ENCODE assay signal across 11 cellular contexts in the genomic region with DNA sequence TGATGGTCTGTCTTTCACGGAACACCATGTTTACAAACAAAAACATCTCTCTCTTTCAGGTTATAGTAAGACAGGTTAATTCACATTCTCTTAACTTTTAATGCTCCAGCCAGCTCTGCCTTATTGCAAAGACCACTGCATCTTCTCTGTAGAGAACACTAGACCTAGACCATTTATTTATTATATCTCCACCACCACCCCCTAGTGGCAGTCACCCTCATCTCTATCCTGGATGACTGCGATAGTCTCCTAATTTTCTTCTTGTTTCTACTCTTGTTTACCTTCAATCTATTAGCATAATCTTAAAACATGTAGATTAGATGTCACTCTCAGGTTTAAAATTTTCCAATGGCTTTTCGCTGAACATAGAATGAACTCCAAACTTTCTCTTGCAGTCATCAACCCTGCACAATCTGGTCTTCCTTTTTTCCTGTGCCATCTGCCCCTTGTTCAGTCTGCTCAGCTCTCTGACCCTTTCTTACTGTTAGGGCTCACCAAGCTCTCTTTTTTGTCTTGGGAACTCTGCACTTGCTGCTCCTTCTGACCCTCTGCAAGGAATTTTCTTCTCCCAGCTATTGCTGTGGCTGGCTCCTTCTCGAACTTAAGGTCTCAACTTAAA.
DNase-seq lines count a peak whose midpoint lies in the region; ATAC-seq and TF ChIP-seq lines count a peak whose summit lies in the region.
"Had no signal": no experiment of that assay in that cellular context is flagged by ENCODE, and none has a peak within 500 bp of the region (broad histone marks: within the 10 kb centered on the region; RNA-seq: fewer than 3 reads in every experiment).

No MANE protein-coding gene starts in this region.

- no peaks in the 10 kb centered on the region for H3K9me3 Mint-ChIP-seq in endodermal cell
- H3K9me3 Mint-ChIP-seq: activated B cell treated with CpG ODN at 0.5 μM for 24 hours had no signal

- H2AK5ac ChIP-seq in neuronal stem cell (ENCODE audit: low read depth, low read length), result no peak overlapping the region

- H3K79me1 ChIP-seq in neuronal stem cell (ENCODE audit: low read depth, low read length), result no peaks in the 10 kb centered on the region

- H3K9me3 ChIP-seq in NT2/D1 (ENCODE audit: insufficient read depth, low read length), result no peaks in the 10 kb centered on the region
- no peaks in the 10 kb centered on the region for H3K9me3 ChIP-seq in endodermal cell (ENCODE audit: control insufficient read depth, low read length)
- no peaks in the 10 kb centered on the region for H3K9me3 ChIP-seq in neuronal stem cell (replicated peaks in 1 of 2; ENCODE audit: control insufficient read depth in 2 of 2, insufficient read depth in 1 of 2, low read depth in 1 of 2, low read length in 2 of 2)
- H3K9me3 ChIP-seq: BLaER1 treated with 17β-estradiol and CSF1 and Interleukin-3, amounts not matched to agents 10 nM and 100 nM had no signal

- H3K4me3 Mint-ChIP-seq in endodermal cell, result no peak overlapping the region
- H3K4me3 Mint-ChIP-seq: activated B cell treated with CpG ODN at 0.5 μM for 24 hours; naive thymus-derived CD4-positive, alpha-beta T cell had no signal

- H3K4me1 ChIP-seq in NT2/D1 (ENCODE audit: insufficient read depth, insufficient read length) (no peaks in the 10 kb centered on the region), endodermal cell (ENCODE audit: control insufficient read depth, insufficient read depth, low read length) (no peaks in the 10 kb centered on the region), neuronal stem cell (ENCODE audit: control insufficient read depth in 2 of 2, insufficient read depth in 1 of 2, low read depth in 1 of 2, low read length in 2 of 2) (no peaks in the 10 kb centered on the region)

- H2BK15ac ChIP-seq in neuronal stem cell (ENCODE audit: low read length), result no peak overlapping the region

- H3K9ac ChIP-seq in NT2/D1 (ENCODE audit: insufficient read length, low read depth) (no peak overlapping the region), endodermal cell (ENCODE audit: extremely low read depth, low read length, poor library complexity, severe bottlenecking) (no peak overlapping the region), neuronal stem cell (ENCODE audit: low read depth, low read length, poor library complexity) (no peak overlapping the region)
- H3K9ac ChIP-seq: BLaER1 treated with 17β-estradiol and CSF1 and Interleukin-3, amounts not matched to agents 10 nM and 100 nM had no signal

- H2BK12ac ChIP-seq in neuronal stem cell (ENCODE audit: low read length), result no peak overlapping the region

- WGBS in endodermal cell (ENCODE audit: insufficient coverage in 1 of 2, insufficient read length in 1 of 2), 2 experiments, result 23 to 55% methylated on average over 2 to 4 of the region's 4 CpGs
- no CpG with 5 or more reads among the region's 4 CpGs for WGBS in neuronal stem cell (ENCODE audit: extremely low coverage in 2 of 2, insufficient read length in 2 of 2, insufficient replicate concordance in 1 of 2), 2 donors

- no peak overlapping the region for H3K4me2 ChIP-seq in neuronal stem cell (ENCODE audit: insufficient read depth, low read length, poor library complexity, severe bottlenecking)
- H3K4me2 ChIP-seq: BLaER1 treated with 17β-estradiol and CSF1 and Interleukin-3, amounts not matched to agents 10 nM and 100 nM had no signal

- no peak overlapping the region for H4K91ac ChIP-seq in neuronal stem cell (ENCODE audit: low read depth, low read length, poor library complexity)

- H3K27me3 ChIP-seq in NT2/D1 (ENCODE audit: insufficient read depth, insufficient read length) (no peaks in the 10 kb centered on the region), endodermal cell (ENCODE audit: control insufficient read depth, insufficient read depth, low read length, poor library complexity, severe bottlenecking) (peaks cover 55% of the 10 kb centered on the region), neuronal stem cell (ENCODE audit: control insufficient read depth in 3 of 3, insufficient read depth in 3 of 3, low read depth in 1 of 3, low read length in 3 of 3) (no peaks in the 10 kb centered on the region)
- H3K27me3 ChIP-seq: BLaER1 treated with 17β-estradiol and CSF1 and Interleukin-3, amounts not matched to agents 10 nM and 100 nM had no signal

- no peaks in the 10 kb centered on the region for H3K36me3 Mint-ChIP-seq in endodermal cell (ENCODE audit: low read depth)
- H3K36me3 Mint-ChIP-seq: naive thymus-derived CD4-positive, alpha-beta T cell had no signal

- H3K36me3 ChIP-seq in NT2/D1 (ENCODE audit: insufficient read depth, insufficient read length, low read length) (no peaks in the 10 kb centered on the region), endodermal cell (ENCODE audit: control insufficient read depth, insufficient read depth, low read length) (no peaks in the 10 kb centered on the region), neuronal stem cell (replicated peaks in 1 of 2; ENCODE audit: control insufficient read depth in 2 of 2, insufficient read depth in 2 of 2, low read length in 2 of 2) (no peaks in the 10 kb centered on the region)
- H3K36me3 ChIP-seq: BLaER1 treated with 17β-estradiol and CSF1 and Interleukin-3, amounts not matched to agents 10 nM and 100 nM had no signal

- H3K14ac ChIP-seq in neuronal stem cell (ENCODE audit: low read length), result no peak overlapping the region

- no peak overlapping the region for H2BK5ac ChIP-seq in neuronal stem cell (ENCODE audit: low read length)

- peak; percentile 88 for TF ChIP-seq CTCF in endodermal cell (conservative IDR thresholded peaks at IDR 0.05)

- no peak overlapping the region for H2AFZ ChIP-seq in neuronal stem cell (ENCODE audit: low read length)

- H3K27me3 Mint-ChIP-seq in endodermal cell (ENCODE audit: insufficient read depth), result peaks cover 17% of the 10 kb centered on the region

- no peak overlapping the region for H3K27ac Mint-ChIP-seq in endodermal cell
- H3K27ac Mint-ChIP-seq: activated B cell treated with CpG ODN at 0.5 μM for 24 hours; naive thymus-derived CD4-positive, alpha-beta T cell had no signal

- ATAC-seq in HG02678 (IDR thresholded peaks at IDR 0.05; ENCODE audit: unreplicated experiment) (peak; percentile 51), GM18520 (IDR thresholded peaks at IDR 0.05; ENCODE audit: unreplicated experiment) (no peak)
- ATAC-seq: naive thymus-derived CD4-positive, alpha-beta T cell had no signal

- no peak overlapping the region for H3K4me3 ChIP-seq in NT2/D1 (ENCODE audit: insufficient read length, low read depth)
- H3K4me3 ChIP-seq in endodermal cell (ENCODE audit: low read length), result no peak overlapping the region
- no peak overlapping the region for H3K4me3 ChIP-seq in neuronal stem cell (ENCODE audit: low read length in 2 of 2)
- H3K4me3 ChIP-seq: BLaER1 treated with 17β-estradiol and CSF1 and Interleukin-3, amounts not matched to agents 10 nM and 100 nM had no signal

- H3K4ac ChIP-seq in neuronal stem cell (ENCODE audit: low read length), result no peak overlapping the region

- H4K8ac ChIP-seq in neuronal stem cell (ENCODE audit: low read depth, low read length), result no peak overlapping the region

- no peak overlapping the region for H3K18ac ChIP-seq in neuronal stem cell (ENCODE audit: low read length)

- no peak overlapping the region for H2BK120ac ChIP-seq in neuronal stem cell (ENCODE audit: low read depth, low read length)

- H3K4me1 Mint-ChIP-seq in endodermal cell, result peaks cover 3% of the 10 kb centered on the region
- H3K4me1 Mint-ChIP-seq: activated B cell treated with CpG ODN at 0.5 μM for 24 hours had no signal

- no peak overlapping the region for H3K23ac ChIP-seq in neuronal stem cell (ENCODE audit: low read depth, low read length, poor library complexity)

- H3K27ac ChIP-seq in endodermal cell (ENCODE audit: low read depth, low read length) (no peak overlapping the region), neuronal stem cell (replicated peaks; ENCODE audit: low read length) (no peak overlapping the region)
- H3K27ac ChIP-seq: BLaER1 treated with 17β-estradiol and CSF1 and Interleukin-3, amounts not matched to agents 10 nM and 100 nM had no signal

- DNase-seq in NCI-H2107 treated with DMSO at 0.1 percent for 48 hours (lab: John Stamatoyannopoulos, UW; ENCODE audit: unreplicated experiment), result peak; percentile 2
- DNase-seq in NCI-H2107 (lab: John Stamatoyannopoulos, UW), result no peak
- DNase-seq in NT2/D1 (ENCODE audit: low read depth, low spot score), result peak; percentile 9
- peak; percentile 76 for DNase-seq in endodermal cell
- DNase-seq in neuronal stem cell (ENCODE audit: low spot score), result peak; percentile 14
- no peak for DNase-seq in DMS153 treated with DMSO at 0.1 percent for 48 hours (lab: John Stamatoyannopoulos, UW; ENCODE audit: unreplicated experiment)
- DNase-seq: activated B cell treated with CpG ODN at 0.5 μM for 24 hours had no signal

Comparison
In these comparisons a context has a peak if more than half of its experiments do, and no peak if none do; other contexts are left out.
1. DNase-seq: peak in NCI-H2107 treated with DMSO at 0.1 percent for 48 hours (single experiment), NT2/D1 (single experiment), endodermal cell (single experiment) and neuronal stem cell (single experiment); none in NCI-H2107 (single experiment) and DMS153 treated with DMSO at 0.1 percent for 48 hours (single experiment).